Comparison of ENCODE assay signal across 8 cellular contexts in genomic region chr18:31241900-31242409, GRCh38.
DNase-seq lines count a peak whose midpoint lies in the region; ATAC-seq and TF ChIP-seq lines count a peak whose summit lies in the region.

No MANE protein-coding gene starts in this region.

- H3K79me2 ChIP-seq in Karpas-422 (ENCODE audit: low read length), result peaks cover 54% of the 10 kb centered on the region

- no peaks in the 10 kb centered on the region for H3K27me3 Mint-ChIP-seq in CD8-positive, alpha-beta memory T cell
- H3K27me3 Mint-ChIP-seq in activated T-helper 1 cell treated with anti-CD3 and anti-CD28 coated beads, Interleukin-12 subunit alpha, Interleukin-12 subunit beta, Interleukin-2, Interleukin-4 antibody, amounts not matched to agents 30 ng/mL and 10 ng/mL and 1 ng/mL, durations not matched to agents 14 hours and 24 hours and 36 hours (ENCODE audit: insufficient read depth), result no peaks in the 10 kb centered on the region

- peaks cover 0 to 12% (median 6%) of the 10 kb centered on the region in 5 donors for H3K9me3 Mint-ChIP-seq in CD8-positive, alpha-beta memory T cell
- H3K9me3 Mint-ChIP-seq in activated T-helper 1 cell treated with anti-CD3 and anti-CD28 coated beads, Interleukin-12 subunit alpha, Interleukin-12 subunit beta, Interleukin-2, Interleukin-4 antibody, amounts not matched to agents 30 ng/mL and 10 ng/mL and 1 ng/mL, durations not matched to agents 14 hours and 24 hours and 36 hours, result no peaks in the 10 kb centered on the region

- CTCF ChIA-PET in CD8-positive, alpha-beta memory T cell (lab: Charles Lee), result no interaction called here

- peak; percentile 86 for DNase-seq in Karpas-422
- peak; percentile 75 for DNase-seq in ecto neural progenitor cell (ENCODE audit: low spot score)
- no peak for DNase-seq in psoas muscle
- no peak for DNase-seq in CD8-positive, alpha-beta memory T cell
- DNase-seq in activated T-helper 1 cell treated with anti-CD3 and anti-CD28 coated beads, Interleukin-12 subunit alpha, Interleukin-12 subunit beta, Interleukin-2, Interleukin-4 antibody, amounts not matched to agents 30 ng/mL and 10 ng/mL and 1 ng/mL, durations not matched to agents 14 hours and 24 hours and 36 hours (ENCODE audit: low spot score), result no peak
- DNase-seq in activated CD4-positive, alpha-beta T cell treated with anti-CD3 and anti-CD28 coated beads, Interleukin-2, amount 50 U/mL, for 48 hours, result no peak

- H3K27me3 ChIP-seq in Karpas-422 (ENCODE audit: low read length) (no peaks in the 10 kb centered on the region), psoas muscle (ENCODE audit: insufficient read depth in 3 of 3, low read length in 2 of 3) (no peaks in the 10 kb centered on the region)
- H3K27me3 ChIP-seq in CD8-positive, alpha-beta memory T cell (ENCODE audit: insufficient read depth, low read length, poor library complexity, severe bottlenecking), result no peaks in the 10 kb centered on the region

- H3K4me3 ChIP-seq in Karpas-422 (ENCODE audit: low read length) (no peak overlapping the region), psoas muscle (no peak overlapping the region)
- H3K4me3 ChIP-seq in CD8-positive, alpha-beta memory T cell (ENCODE audit: low read length), result no peak overlapping the region

- intact Hi-C loops in psoas muscle (cut with DNase I), result no loop called here
- intact Hi-C loops in activated T-helper 1 cell treated with anti-CD3 and anti-CD28 coated beads, Interleukin-12 subunit alpha, Interleukin-12 subunit beta, Interleukin-2, Interleukin-4 antibody, amounts not matched to agents 30 ng/mL and 10 ng/mL and 1 ng/mL, durations not matched to agents 14 hours and 24 hours and 36 hours (cut with micrococcal nuclease), result no loop called here

- H3K27ac Mint-ChIP-seq in CD8-positive, alpha-beta memory T cell, result no peak overlapping the region
- no peak overlapping the region for H3K27ac Mint-ChIP-seq in activated T-helper 1 cell treated with anti-CD3 and anti-CD28 coated beads, Interleukin-12 subunit alpha, Interleukin-12 subunit beta, Interleukin-2, Interleukin-4 antibody, amounts not matched to agents 30 ng/mL and 10 ng/mL and 1 ng/mL, durations not matched to agents 14 hours and 24 hours and 36 hours

- H3K4me1 Mint-ChIP-seq in CD8-positive, alpha-beta memory T cell, result no peaks in the 10 kb centered on the region
- no peaks in the 10 kb centered on the region for H3K4me1 Mint-ChIP-seq in activated T-helper 1 cell treated with anti-CD3 and anti-CD28 coated beads, Interleukin-12 subunit alpha, Interleukin-12 subunit beta, Interleukin-2, Interleukin-4 antibody, amounts not matched to agents 30 ng/mL and 10 ng/mL and 1 ng/mL, durations not matched to agents 14 hours and 24 hours and 36 hours (ENCODE audit: low read depth)

- H3K4me1 ChIP-seq in Karpas-422 (ENCODE audit: low read length), result peaks cover 83% of the 10 kb centered on the region
- H3K4me1 ChIP-seq in psoas muscle, result no peaks in the 10 kb centered on the region
- no peaks in the 10 kb centered on the region for H3K4me1 ChIP-seq in CD8-positive, alpha-beta memory T cell (ENCODE audit: insufficient read depth, low read length)

- no peak overlapping the region; the same call in 1 of the 2 replicates for H2AFZ ChIP-seq in Karpas-422 (ENCODE audit: low read length)

- no peaks in the 10 kb centered on the region for H3K9me3 ChIP-seq in Karpas-422 (ENCODE audit: low read length)
- H3K9me3 ChIP-seq in psoas muscle, result no peaks in the 10 kb centered on the region
- H3K9me3 ChIP-seq in CD8-positive, alpha-beta memory T cell (ENCODE audit: low read length), result no peaks in the 10 kb centered on the region

- H3K36me3 ChIP-seq in Karpas-422 (ENCODE audit: insufficient read depth, low read length) (no peaks in the 10 kb centered on the region), psoas muscle (ENCODE audit: insufficient read depth in 1 of 2, low read depth in 1 of 2) (no peaks in the 10 kb centered on the region)
- H3K36me3 ChIP-seq in CD8-positive, alpha-beta memory T cell (ENCODE audit: insufficient read depth, low read length), result no peaks in the 10 kb centered on the region

- 49 to 58% (median 50%) methylated on average over 2 of the region's 2 CpGs for WGBS in psoas muscle, 3 donors

- POLR2A ChIA-PET in CD8-positive, alpha-beta memory T cell (lab: Charles Lee), result no interaction called here

- ATAC-seq in GM19372 (IDR thresholded peaks at IDR 0.05; ENCODE audit: low read depth, unreplicated experiment) (peak; percentile 47), psoas muscle (no peak), GM18519 (IDR thresholded peaks at IDR 0.05; ENCODE audit: low FRiP score, unreplicated experiment) (no peak)

- no peaks in the 10 kb centered on the region for H3K9me2 ChIP-seq in Karpas-422 (replicated peaks; ENCODE audit: insufficient read depth, low read length)

- no peak overlapping the region for H3K4me3 Mint-ChIP-seq in CD8-positive, alpha-beta memory T cell
- H3K4me3 Mint-ChIP-seq in activated T-helper 1 cell treated with anti-CD3 and anti-CD28 coated beads, Interleukin-12 subunit alpha, Interleukin-12 subunit beta, Interleukin-2, Interleukin-4 antibody, amounts not matched to agents 30 ng/mL and 10 ng/mL and 1 ng/mL, durations not matched to agents 14 hours and 24 hours and 36 hours, result no peak overlapping the region

- no peaks in the 10 kb centered on the region for H4K20me1 ChIP-seq in Karpas-422 (ENCODE audit: insufficient read depth, low read depth, low read length)

- peak overlapping the region; percentile 81 for H3K4me2 ChIP-seq in Karpas-422 (ENCODE audit: low read depth, low read length, poor library complexity, severe bottlenecking)

- H3K9ac ChIP-seq in Karpas-422 (ENCODE audit: low read length), result peak overlapping the region; percentile 79

- no peaks in the 10 kb centered on the region for H3K36me3 Mint-ChIP-seq in CD8-positive, alpha-beta memory T cell
- H3K36me3 Mint-ChIP-seq in activated T-helper 1 cell treated with anti-CD3 and anti-CD28 coated beads, Interleukin-12 subunit alpha, Interleukin-12 subunit beta, Interleukin-2, Interleukin-4 antibody, amounts not matched to agents 30 ng/mL and 10 ng/mL and 1 ng/mL, durations not matched to agents 14 hours and 24 hours and 36 hours (ENCODE audit: low read depth), result no peaks in the 10 kb centered on the region

- TF ChIP-seq CTCF in psoas muscle (IDR thresholded peaks at IDR 0.05), result peak; percentile 7

- peak overlapping the region; percentile 96 for H3K27ac ChIP-seq in Karpas-422 (ENCODE audit: low read length)
- H3K27ac ChIP-seq in psoas muscle, result no peak overlapping the region
- H3K27ac ChIP-seq in CD8-positive, alpha-beta memory T cell (ENCODE audit: low read depth, low read length), result no peak overlapping the region

Comparison
In these comparisons a context has a peak if more than half of its experiments do, and no peak if none do; other contexts are left out.
1. DNase-seq: peak in Karpas-422 (single experiment) and ecto neural progenitor cell (single experiment); none in psoas muscle (0 of 2), CD8-positive, alpha-beta memory T cell (0 of 5), activated T-helper 1 cell treated with anti-CD3 and anti-CD28 coated beads, Interleukin-12 subunit alpha, Interleukin-12 subunit beta, Interleukin-2, Interleukin-4 antibody, amounts not matched to agents 30 ng/mL and 10 ng/mL and 1 ng/mL, durations not matched to agents 14 hours and 24 hours and 36 hours (single experiment) and activated CD4-positive, alpha-beta T cell treated with anti-CD3 and anti-CD28 coated beads, Interleukin-2, amount 50 U/mL, for 48 hours (0 of 2).